Comparison of ENCODE assay signal across 10 cellular contexts in genomic region chr20:58017237-58017969, GRCh38.
A peak's percentile ranks its signal among the peaks of the same experiment; 100 is the strongest.
DNase-seq lines count a peak whose midpoint lies in the region; ATAC-seq and TF ChIP-seq lines count a peak whose summit lies in the region.
"Had no signal": no experiment of that assay in that cellular context is flagged by ENCODE, and none has a peak within 500 bp of the region (broad histone marks: within the 10 kb centered on the region; RNA-seq: fewer than 3 reads in every experiment).

No MANE protein-coding gene starts in this region.

- H3K27me3 ChIP-seq in SJSA1 (replicated peaks), result no peaks in the 10 kb centered on the region
- no peaks in the 10 kb centered on the region for H3K27me3 ChIP-seq in gastroesophageal sphincter
- H3K27me3 ChIP-seq in prostate gland (replicated peaks; ENCODE audit: insufficient read depth), result no peaks in the 10 kb centered on the region
- H3K27me3 ChIP-seq in lower lobe of right lung (ENCODE audit: low read depth), result no peaks in the 10 kb centered on the region

- DNase-seq in EL (peak; percentile 87), SJSA1 (ENCODE audit: low read depth in 1 of 2, low spot score in 2 of 2) (peak; percentile 85 to 96), prostate gland (ENCODE audit: low spot score) (peak; percentile 96), lower lobe of right lung (no peak), D341Med (ENCODE audit: low spot score) (no peak), GM13977 (ENCODE audit: low spot score) (no peak)
- DNase-seq: naive B cell had no signal

- H3K9me3 ChIP-seq in SJSA1 (replicated peaks), result no peaks in the 10 kb centered on the region
- peaks cover 0 to 6% (median 0%) of the 10 kb centered on the region in 3 donors for H3K9me3 ChIP-seq in gastroesophageal sphincter
- no peaks in the 10 kb centered on the region for H3K9me3 ChIP-seq in prostate gland
- no peaks in the 10 kb centered on the region for H3K9me3 ChIP-seq in lower lobe of right lung

- TF ChIP-seq POLR2A in gastroesophageal sphincter (IDR thresholded peaks at IDR 0.05) (no peak), prostate gland (IDR thresholded peaks at IDR 0.05) (no peak)

- ATAC-seq in gastroesophageal sphincter (peak; percentile 38), lower lobe of right lung (no peak), HG02870 (IDR thresholded peaks at IDR 0.05; ENCODE audit: unreplicated experiment) (no peak)
- ATAC-seq: stimulated activated memory B cell treated with anti-CD40 and anti-IgM and Interleukin-4, amounts not matched to agents 10 μg/mL and 1 μg/mL and 100 μg/mL, for 72 hours had no signal

- H3K4me1 ChIP-seq in SJSA1 (replicated peaks) (peaks cover 62% of the 10 kb centered on the region), gastroesophageal sphincter (peaks cover 0 to 26% (median 9%) of the 10 kb centered on the region in 3 donors), prostate gland (replicated peaks) (peaks cover 5% of the 10 kb centered on the region), lower lobe of right lung (peaks cover 16% of the 10 kb centered on the region)

- H3K36me3 ChIP-seq in SJSA1 (no peaks in the 10 kb centered on the region), gastroesophageal sphincter (no peaks in the 10 kb centered on the region), prostate gland (no peaks in the 10 kb centered on the region), lower lobe of right lung (no peaks in the 10 kb centered on the region)

- 50 to 93% methylated on average over 2 to 4 of the region's 20 CpGs for WGBS in gastroesophageal sphincter (ENCODE audit: low coverage in 1 of 2), 2 donors
- WGBS in prostate gland, result 42% methylated on average over 19 of the region's 20 CpGs

- TF ChIP-seq CTCF in gastroesophageal sphincter (IDR thresholded peaks at IDR 0.05) (no peak), prostate gland (IDR thresholded peaks at IDR 0.05) (no peak), lower lobe of right lung (IDR thresholded peaks at IDR 0.05) (no peak), GM13977 (IDR thresholded peaks at IDR 0.05; ENCODE audit: extremely low read depth, insufficient read depth, missing control alignments) (no peak)

- TF ChIP-seq EP300 in gastroesophageal sphincter (IDR thresholded peaks at IDR 0.05), result no peak

- intact Hi-C loops in prostate gland (cut with DNase I), result no loop called here
- intact Hi-C loops in lower lobe of right lung (cut with DNase I), result no loop called here

- H3K4me3 ChIP-seq in SJSA1 (no peak overlapping the region), gastroesophageal sphincter (no peak overlapping the region), prostate gland (no peak overlapping the region), lower lobe of right lung (no peak overlapping the region)

- H3K27ac ChIP-seq in SJSA1 (peak overlapping the region; percentile 78), gastroesophageal sphincter (peak overlapping the region in 3 of 4 donors; percentile 53 to 61 (median 60)), prostate gland (peak overlapping the region; percentile 77 to 85), lower lobe of right lung (no peak overlapping the region)

- in situ Hi-C loops in GM13977 (cut with MboI; ENCODE audit: low pct_unique_long_range_greater_than_20kb, low sequenced_read_pairs, unreplicated experiment), result no loop called here

Comparison
In these comparisons a context has a peak if more than half of its experiments do, and no peak if none do; other contexts are left out.
1. DNase-seq: peak in EL (single experiment), SJSA1 (2 of 2) and prostate gland (single experiment); none in lower lobe of right lung (single experiment), D341Med (single experiment) and GM13977 (single experiment).